Comparison of ENCODE assay signal across 3 cellular contexts in genomic region chrX:150517303-150517896, GRCh38.
TF ChIP-seq lines count a peak whose summit lies in the region.

No MANE protein-coding gene starts in this region.

TF ChIP-seq in liver, 16 proteins besides CTCF, POLR2A, EP300 and RAD21:
- no peak for TF ChIP-seq TAF1 (conservative IDR thresholded peaks at IDR 0.05)
- TF ChIP-seq FOXA2 (IDR thresholded peaks at IDR 0.05), result peak; percentile 19
- TF ChIP-seq HNF4A (conservative IDR thresholded peaks at IDR 0.05), result peak in 1 of 2 donors; percentile 34
- no peak for TF ChIP-seq JUND (IDR thresholded peaks at IDR 0.05)
- TF ChIP-seq REST (IDR thresholded peaks at IDR 0.05), result no peak
- no peak for TF ChIP-seq NR2F2 (IDR thresholded peaks at IDR 0.05)
- TF ChIP-seq HNF4G (IDR thresholded peaks at IDR 0.05), result no peak
- no peak for TF ChIP-seq MAX (IDR thresholded peaks at IDR 0.05)
- no peak for TF ChIP-seq EGR1 (IDR thresholded peaks at IDR 0.05; ENCODE audit: low read depth in 2 of 2)
- no peak for TF ChIP-seq ZBTB33 (IDR thresholded peaks at IDR 0.05)
- no peak for TF ChIP-seq YY1 (IDR thresholded peaks at IDR 0.05)
- peak; percentile 46 for TF ChIP-seq SP1 (IDR thresholded peaks at IDR 0.05)
- TF ChIP-seq RXRA (IDR thresholded peaks at IDR 0.05), result peak; percentile 10 to 52
- TF ChIP-seq GABPA (IDR thresholded peaks at IDR 0.05 in 1 of 2, conservative IDR thresholded peaks at IDR 0.05 in 1 of 2), result no peak
- no peak for TF ChIP-seq ATF3 (IDR thresholded peaks at IDR 0.05)
- TF ChIP-seq FOXA1 (IDR thresholded peaks at IDR 0.05), result no peak

TF ChIP-seq in HepG2, 621 proteins besides CTCF, POLR2A, EP300 and RAD21:
- no peak for TF ChIP-seq MIER3 (CRISPR knock-in tag; IDR thresholded peaks at IDR 0.05; ENCODE audit: borderline replicate concordance)
- no peak for TF ChIP-seq MAZ (IDR thresholded peaks at IDR 0.05; ENCODE audit: borderline replicate concordance, low read depth, low read length)
- no peak for TF ChIP-seq MAZ (CRISPR knock-in tag; IDR thresholded peaks at IDR 0.05; ENCODE audit: low read depth)

TF ChIP-seq in HEK293T, 16 proteins besides CTCF, POLR2A, EP300 and RAD21:
- TF ChIP-seq L3MBTL2 (conservative IDR thresholded peaks at IDR 0.05) (no peak), CTBP1 (IDR thresholded peaks at IDR 0.05; ENCODE audit: borderline replicate concordance) (no peak), ELF4 (IDR thresholded peaks at IDR 0.05) (no peak), FOXK2 (IDR thresholded peaks at IDR 0.05) (no peak), ARNT (IDR thresholded peaks at IDR 0.05) (no peak), NFRKB (IDR thresholded peaks at IDR 0.05) (no peak), SP1 (IDR thresholded peaks at IDR 0.05) (no peak), LEF1 (IDR thresholded peaks at IDR 0.05; ENCODE audit: borderline replicate concordance) (no peak), SUZ12 (IDR thresholded peaks at IDR 0.05) (no peak)
